In genomic region chr12:459430-460258, GRCh38 we compare ENCODE assay signal across 8 cellular contexts. TPM values are rescaled to one million over a fixed set of nuclear protein-coding genes. Genes with fewer than 3 reads are reported as not detected.
DNase-seq lines count a peak whose midpoint lies in the region; ATAC-seq and TF ChIP-seq lines count a peak whose summit lies in the region.

B4GALNT3 (plus strand) TSS chr12:459939; CDS start chr12:460377, 438 bp downstream.

- no peaks in the 10 kb centered on the region for H3K36me3 ChIP-seq in CD8-positive, alpha-beta T cell (ENCODE audit: insufficient read depth, low read length)
- no peaks in the 10 kb centered on the region for H3K36me3 ChIP-seq in mammary epithelial cell (ENCODE audit: insufficient read depth, low read length)

- H3K27me3 ChIP-seq in CD8-positive, alpha-beta T cell (ENCODE audit: insufficient read depth, low read length), result no peaks in the 10 kb centered on the region
- H3K27me3 ChIP-seq in mammary epithelial cell (ENCODE audit: insufficient read depth, low read length), result no peaks in the 10 kb centered on the region

- dilution Hi-C loops in mammary epithelial cell (cut with HindIII; ENCODE audit: low sequenced_read_pairs), result loop anchor here (5.0 kb wide), 3 partner anchors 33 to 468 kb away; no protein-coding TSS in a partner anchor

- peak within 1 kb of the TSS; percentile 51 for H3K4me3 ChIP-seq in CD8-positive, alpha-beta T cell (ENCODE audit: low read depth, low read length)
- H3K4me3 ChIP-seq in mammary epithelial cell (replicated peaks in 1 of 3; ENCODE audit: insufficient read depth in 1 of 3, low read depth in 2 of 3, low read length in 3 of 3), result peak within 1 kb of the TSS; percentile 36 to 62 (median 59)

- no peaks in the 10 kb centered on the region for H3K9me3 Mint-ChIP-seq in CD8-positive, alpha-beta T cell
- no peaks in the 10 kb centered on the region for H3K9me3 Mint-ChIP-seq in IgD-negative memory B cell

- intact Hi-C loops in CD8-positive, alpha-beta T cell (cut with DNase I, micrococcal nuclease), result loop anchor here in 1 of 2 experiments (5.0 to 10.0 kb wide), 2 partner anchors 493 to 1135 kb away; partner anchors contain the start of gene FBXL14
- intact Hi-C loops in T-helper 2 cell treated with Interferon-gamma antibody and Interleukin-4, amounts not matched to agents 100 ng/mL and 5 ng/mL, for 36 hours (cut with micrococcal nuclease), result loop anchor here (10.0 kb wide), 1 partner anchor 485 kb away; the partner anchor contains the start of gene RAD52
- intact Hi-C loops in mammary epithelial cell (cut with micrococcal nuclease), result loop anchor here (2.0 kb wide), 1 partner anchor 73 kb away; no protein-coding TSS in a partner anchor

- H3K4me1 ChIP-seq in CD8-positive, alpha-beta T cell (ENCODE audit: insufficient read depth, low read length), result peaks cover 10% of the 10 kb centered on the region
- H3K4me1 ChIP-seq in mammary epithelial cell (ENCODE audit: insufficient read depth, low read length), result peaks cover 18% of the 10 kb centered on the region

- peak within 1 kb of the TSS; percentile 89 for H2AFZ ChIP-seq in mammary epithelial cell (ENCODE audit: low read depth, low read length)

- POLR2A ChIA-PET in CD8-positive, alpha-beta T cell (lab: Charles Lee), result interaction anchor here (1.0 kb wide), 1 partner anchor 87 kb away, joined by 3 read pairs; no protein-coding TSS in a partner anchor

- CTCF ChIA-PET in CD8-positive, alpha-beta T cell (lab: Charles Lee), result interaction anchor here (8.6 kb wide), 1 partner anchor 88 kb away, joined by 93 read pairs; no protein-coding TSS in a partner anchor
- CTCF ChIA-PET in mammary epithelial cell (lab: Charles Lee; ENCODE audit: low non-redundant PET), result no interaction called here

- H3K36me3 Mint-ChIP-seq in CD8-positive, alpha-beta T cell, result no peaks in the 10 kb centered on the region
- no peaks in the 10 kb centered on the region for H3K36me3 Mint-ChIP-seq in IgD-negative memory B cell

- 2% methylated on average over 13 of the region's 82 CpGs for WGBS in mammary epithelial cell (ENCODE audit: low coverage, missing lambda C conversion rate)

- peaks cover 29% of the 10 kb centered on the region for H3K27me3 Mint-ChIP-seq in CD8-positive, alpha-beta T cell (ENCODE audit: low read depth)
- H3K27me3 Mint-ChIP-seq in IgD-negative memory B cell, result peaks cover 34% of the 10 kb centered on the region

- peak in 5 of 7 experiments; percentile 14 to 59 (median 25) for DNase-seq in CD8-positive, alpha-beta T cell
- peak; percentile 54 for DNase-seq in mammary epithelial cell
- DNase-seq in islet precursor cell, result peak; percentile 94
- peak; percentile 18 to 32 for DNase-seq in stimulated activated CD4-positive, alpha-beta T cell treated with anti-CD3 and anti-CD28 coated beads, Interleukin-1b, Interleukin-23, amount 100 ng/mL, for 4 hours (ENCODE audit: low read depth in 2 of 2)

- BruUV-seq in mammary epithelial cell (replicated peaks; lab: Mats Ljungman, UMichigan), result no TSS peak

- peak within 1 kb of the TSS; percentile 53 for H3K9ac ChIP-seq in mammary epithelial cell (ENCODE audit: insufficient read depth, low read length)

- H3K27ac ChIP-seq in CD8-positive, alpha-beta T cell (ENCODE audit: low read depth, low read length), result no peak within 1 kb of the TSS
- no peak within 1 kb of the TSS for H3K27ac ChIP-seq in mammary epithelial cell (ENCODE audit: insufficient read depth, low read depth, low read length)

- H3K79me2 ChIP-seq in mammary epithelial cell (ENCODE audit: insufficient read depth, low read length), result no peaks in the 10 kb centered on the region

- TF ChIP-seq CTCF in CD8-positive, alpha-beta T cell (IDR thresholded peaks at IDR 0.05), result no peak
- TF ChIP-seq CTCF in mammary epithelial cell (conservative IDR thresholded peaks at IDR 0.05 in 1 of 2, IDR thresholded peaks at IDR 0.05 in 1 of 2; ENCODE audit: extremely low read depth in 1 of 2, insufficient read depth in 1 of 2, low read depth in 1 of 2, low read length in 2 of 2), result no peak

- H4K20me1 ChIP-seq in mammary epithelial cell (ENCODE audit: insufficient read depth, low read length), result no peaks in the 10 kb centered on the region

- H3K9me3 ChIP-seq in CD8-positive, alpha-beta T cell (ENCODE audit: low read length), result no peaks in the 10 kb centered on the region
- no peaks in the 10 kb centered on the region for H3K9me3 ChIP-seq in mammary epithelial cell (replicated peaks; ENCODE audit: insufficient read depth, low read length)

- peak within 1 kb of the TSS; percentile 100 for H3K4me2 ChIP-seq in mammary epithelial cell (ENCODE audit: insufficient read depth, low read depth, low read length)

- peak; percentile 62 for ATAC-seq in CD8-positive, alpha-beta T cell
- ATAC-seq in GM18520 (IDR thresholded peaks at IDR 0.05; ENCODE audit: unreplicated experiment) (no peak), GM18519 (IDR thresholded peaks at IDR 0.05; ENCODE audit: low FRiP score, unreplicated experiment) (no peak)

- in situ Hi-C loops in mammary epithelial cell (cut with MboI; ENCODE audit: low sequenced_read_pairs in 2 of 2), result loop anchor here in 1 of 2 donors (10.0 kb wide), 1 partner anchor 75 kb away; no protein-coding TSS in a partner anchor

- H3K4me1 Mint-ChIP-seq in CD8-positive, alpha-beta T cell (ENCODE audit: low read depth), result peaks cover 26% of the 10 kb centered on the region
- H3K4me1 Mint-ChIP-seq in IgD-negative memory B cell, result peaks cover 0 to 22% (median 10%) of the 10 kb centered on the region in 3 donors

- peak within 1 kb of the TSS; percentile 25 for H3K27ac Mint-ChIP-seq in CD8-positive, alpha-beta T cell
- no peak within 1 kb of the TSS for H3K27ac Mint-ChIP-seq in IgD-negative memory B cell

- H3K4me3 Mint-ChIP-seq in CD8-positive, alpha-beta T cell, result peak within 1 kb of the TSS; percentile 89
- peak within 1 kb of the TSS; percentile 81 to 87 (median 82) for H3K4me3 Mint-ChIP-seq in IgD-negative memory B cell

RNA-seq across cellular contexts. Expression of gene B4GALNT3, which starts in this region (rescaled TPM):
- 1 to 10 TPM; 1.1 to 1.2 TPM for total RNA-seq in CD8-positive, alpha-beta T cell
- 0.89 TPM for polyA plus RNA-seq in IgD-negative memory B cell
- total RNA-seq in T-helper 2 cell treated with Interferon-gamma antibody and Interleukin-4, amounts not matched to agents 100 ng/mL and 5 ng/mL, for 36 hours, result 14.3 and 15.6 TPM in 2 replicates
- 1 to 10 TPM; 5.3 to 5.4 TPM for total RNA-seq in mammary epithelial cell
- polyA plus RNA-seq in mammary epithelial cell, result 1.9 TPM
- polyA minus RNA-seq in mammary epithelial cell, result 6.9 TPM

Comparison
In these comparisons a context has a peak if more than half of its experiments do, and no peak if none do; other contexts are left out.
1. DNase-seq: peak in every context shown above with its lines; median percentile 94 in islet precursor cell; 54 in mammary epithelial cell; 25 in CD8-positive, alpha-beta T cell; 25 in stimulated activated CD4-positive, alpha-beta T cell treated with anti-CD3 and anti-CD28 coated beads, Interleukin-1b, Interleukin-23, amount 100 ng/mL, for 4 hours.